8 cellular contexts compared by ENCODE assay signal in genomic region chr19:3505598-3506383, GRCh38. TPM values are rescaled to one million over a fixed set of nuclear protein-coding genes. Genes with fewer than 3 reads are reported as not detected.
A peak's percentile ranks its signal among the peaks of the same experiment; 100 is the strongest.
DNase-seq lines count a peak whose midpoint lies in the region; TF ChIP-seq lines count a peak whose summit lies in the region.

Gene FZR1, plus strand, starts transcription at chr19:3506311. Its CDS starts 16,679 bp downstream, at chr19:3522990.

- H2BK12ac ChIP-seq in H9 (ENCODE audit: insufficient read length, low read depth, low read length) = no peak within 1 kb of the TSS

- no peaks in the 10 kb centered on the region for H3K9me3 ChIP-seq in H9 (ENCODE audit: control insufficient read depth, low read depth, low read length)
- no peaks in the 10 kb centered on the region for H3K9me3 ChIP-seq in MG63
- H3K9me3 ChIP-seq in stomach smooth muscle (ENCODE audit: control insufficient read depth in 2 of 2, low read length in 2 of 2) = no peaks in the 10 kb centered on the region

- no peak within 1 kb of the TSS for H2BK120ac ChIP-seq in H9 (ENCODE audit: low read depth, low read length, poor library complexity, severe bottlenecking)

- WGBS in H9 (ENCODE audit: extremely low coverage, insufficient read length, low lambda C conversion rate) = no CpG with 5 or more reads among the region's 79 CpGs

- H3K4me1 Mint-ChIP-seq in H9 (peaks cover 18 to 43% of the 10 kb centered on the region in 2 experiments), neural crest cell (peaks cover 38% of the 10 kb centered on the region)

- H3K9ac ChIP-seq in H9 (ENCODE audit: extremely low read depth, insufficient read length, low read length) (peak within 1 kb of the TSS; percentile 41), stomach smooth muscle (ENCODE audit: low read length in 2 of 2) (peak within 1 kb of the TSS; percentile 82 to 83)

- peaks cover 1% of the 10 kb centered on the region; the same call in 1 of the 2 replicates for H3K79me2 ChIP-seq in H9 (ENCODE audit: insufficient read depth, low read length)

- H3K27ac ChIP-seq in H9 (ENCODE audit: insufficient read length, low read depth, low read length) (peak within 1 kb of the TSS; percentile 14), stomach smooth muscle (ENCODE audit: low read length) (peak within 1 kb of the TSS; percentile 69)

- peaks cover 5% of the 10 kb centered on the region; the same call in 1 of the 2 replicates for H3K36me3 ChIP-seq in MG63
- no peaks in the 10 kb centered on the region for H3K36me3 ChIP-seq in stomach smooth muscle (ENCODE audit: control insufficient read depth in 2 of 2, insufficient read depth in 2 of 2, low read length in 2 of 2)

- H2AK5ac ChIP-seq in H9 (ENCODE audit: insufficient read length, low read length) = no peak within 1 kb of the TSS

- H3K79me1 ChIP-seq in H9 (ENCODE audit: insufficient read depth, low read depth, low read length, poor library complexity, severe bottlenecking) = no peaks in the 10 kb centered on the region

- no peak within 1 kb of the TSS for H2BK5ac ChIP-seq in H9 (ENCODE audit: insufficient read length, low read length)

- no peak within 1 kb of the TSS for H4K8ac ChIP-seq in H9 (replicated peaks; ENCODE audit: insufficient read length, low read depth, low read length)

- H2BK20ac ChIP-seq in H9 (ENCODE audit: low read depth, low read length, poor library complexity, severe bottlenecking) = no peak within 1 kb of the TSS

- H4K5ac ChIP-seq in H9 (ENCODE audit: insufficient read length, low read depth, low read length) = no peak within 1 kb of the TSS

- H3K18ac ChIP-seq in H9 (ENCODE audit: insufficient read length, low read depth, low read length) = peak within 1 kb of the TSS; percentile 88

- H3K14ac ChIP-seq in H9 (ENCODE audit: insufficient read depth, low read length) = peak within 1 kb of the TSS; percentile 81

- TF ChIP-seq CTCF in H9 (conservative IDR thresholded peaks at IDR 0.05) (no peak), fibroblast of villous mesenchyme (IDR thresholded peaks at IDR 0.05; ENCODE audit: insufficient read depth, low read depth, low read length) (no peak), neural crest cell (conservative IDR thresholded peaks at IDR 0.05) (no peak)

- H3K27ac Mint-ChIP-seq in H9 = peak within 1 kb of the TSS; percentile 97 to 99 (median 99)
- H3K27ac Mint-ChIP-seq in neural crest cell (ENCODE audit: unreplicated experiment) = peak within 1 kb of the TSS; percentile 93

- no peak within 1 kb of the TSS for H3K4ac ChIP-seq in H9 (ENCODE audit: low read depth, low read length)

- H3T11ph ChIP-seq in H9 (ENCODE audit: low read length) = no peak within 1 kb of the TSS

- no peaks in the 10 kb centered on the region for H3K27me3 Mint-ChIP-seq in H9 (ENCODE audit: low read depth)
- no peaks in the 10 kb centered on the region for H3K27me3 Mint-ChIP-seq in neural crest cell (ENCODE audit: low read depth)

- H2AFZ ChIP-seq in H9 (ENCODE audit: low read length) = no peak within 1 kb of the TSS

- peak within 1 kb of the TSS; percentile 79 to 93 for H3K4me3 Mint-ChIP-seq in H9
- H3K4me3 Mint-ChIP-seq in neural crest cell = peak within 1 kb of the TSS; percentile 91

- DNase-seq in ELR (ENCODE audit: low read depth) = peak; percentile 99
- peak; percentile 98 for DNase-seq in H9
- DNase-seq in MG63 = peak; percentile 95
- peak; percentile 93 for DNase-seq in SHP77 treated with DMSO at 0.1 percent for 48 hours (lab: John Stamatoyannopoulos, UW)
- peak; percentile 100 for DNase-seq in activated gamma-delta T cell (lab: John Stamatoyannopoulos, UW)
- DNase-seq in fibroblast of villous mesenchyme (ENCODE audit: low read depth) = peak; percentile 99
- peak; percentile 97 for DNase-seq in neural crest cell (ENCODE audit: low read depth, low spot score)

- H3K23ac ChIP-seq in H9 (ENCODE audit: insufficient read length, low read depth, low read length) = no peak within 1 kb of the TSS

- H3K4me2 ChIP-seq in H9 (ENCODE audit: insufficient read depth, insufficient read length, low read length) = peak within 1 kb of the TSS; percentile 86

- peak within 1 kb of the TSS; percentile 67 for H3K4me3 ChIP-seq in MG63
- peak within 1 kb of the TSS; percentile 88 for H3K4me3 ChIP-seq in fibroblast of villous mesenchyme (ENCODE audit: low read depth, low read length)
- H3K4me3 ChIP-seq in stomach smooth muscle (ENCODE audit: low read length in 2 of 2) = peak within 1 kb of the TSS; percentile 89 to 97

- H2BK15ac ChIP-seq in H9 (ENCODE audit: low read depth, low read length) = no peak within 1 kb of the TSS

- no peaks in the 10 kb centered on the region for H3K27me3 ChIP-seq in H9 (ENCODE audit: insufficient read depth, low read length)
- no peaks in the 10 kb centered on the region for H3K27me3 ChIP-seq in MG63
- H3K27me3 ChIP-seq in stomach smooth muscle (ENCODE audit: control insufficient read depth in 1 of 2, insufficient read depth in 2 of 2, low read length in 2 of 2) = no peaks in the 10 kb centered on the region

- H3K4me1 ChIP-seq in H9 (ENCODE audit: insufficient read depth, low read length) = no peaks in the 10 kb centered on the region
- H3K4me1 ChIP-seq in stomach smooth muscle (ENCODE audit: control insufficient read depth, insufficient read depth, low read length) = peaks cover 21% of the 10 kb centered on the region

- peaks cover 15% of the 10 kb centered on the region for H3K23me2 ChIP-seq in H9 (ENCODE audit: insufficient read length, low read depth, low read length, poor library complexity, severe bottlenecking)

- H3K56ac ChIP-seq in H9 (ENCODE audit: insufficient read length, low read depth, low read length) = no peak within 1 kb of the TSS

- H3K36me3 Mint-ChIP-seq in H9 (ENCODE audit: insufficient read depth in 1 of 3, low read depth in 3 of 3) = peaks cover 10 to 22% (median 19%) of the 10 kb centered on the region in 3 experiments; a peak in 6 of 7 replicates
- peaks cover 2% of the 10 kb centered on the region for H3K36me3 Mint-ChIP-seq in neural crest cell (ENCODE audit: low read depth)

- H4K91ac ChIP-seq in H9 (ENCODE audit: insufficient read length, low read depth, low read length) = no peak within 1 kb of the TSS

- no peaks in the 10 kb centered on the region for H4K20me1 ChIP-seq in H9 (ENCODE audit: control insufficient read depth, insufficient read depth, insufficient read length)

- no peaks in the 10 kb centered on the region; a peak in 1 of 5 replicates for H3K9me3 Mint-ChIP-seq in H9
- no peaks in the 10 kb centered on the region for H3K9me3 Mint-ChIP-seq in neural crest cell

RNA-seq across cellular contexts. Expression of gene FZR1, which starts in this region (rescaled TPM):
- total RNA-seq in H9 (2021) = 46.0 and 51.4 TPM in 2 replicates
- 20.8 and 31.1 TPM in 2 replicates for total RNA-seq in MG63 (2014; rRNA removed; shearing (Covaris generic); ENCODE audit: low replicate concordance)
- total RNA-seq in fibroblast of villous mesenchyme = 37.6 and 40.3 TPM in 2 replicates
- total RNA-seq in neural crest cell = 63.2 and 67.8 TPM in 2 replicates

Comparison
In these comparisons a context has a peak if more than half of its experiments do, and no peak if none do; other contexts are left out.
1. Peak in every context shown above with its lines: DNase-seq, H3K4me3 ChIP-seq and H3K27ac ChIP-seq.